1 cellular context compared by ENCODE assay signal in genomic region chr22:46293591-46294260, GRCh38.
TF ChIP-seq lines count a peak whose summit lies in the region.

No MANE protein-coding gene starts in this region.

TF ChIP-seq in HepG2, 621 proteins besides CTCF, POLR2A, EP300 and RAD21:
- TF ChIP-seq MBD4 (IDR thresholded peaks at IDR 0.05; ENCODE audit: borderline replicate concordance, low read length) (no peak), ZNF136 (CRISPR knock-in tag; IDR thresholded peaks at IDR 0.05; ENCODE audit: low read depth) (no peak), DR1 (CRISPR knock-in tag; IDR thresholded peaks at IDR 0.05) (no peak), TCF7L2 (IDR thresholded peaks at IDR 0.05; ENCODE audit: low read depth, low read length) (no peak), RNF2 (conservative IDR thresholded peaks at IDR 0.05; ENCODE audit: low read depth) (no peak), MAFK (conservative IDR thresholded peaks at IDR 0.05 in 1 of 2, IDR thresholded peaks at IDR 0.05 in 1 of 2; ENCODE audit: low read length in 2 of 2) (0 out of 4 replicates have a peak, but pooled peaks of 1 of the 2 experiments have one; percentile 8), AGO2 (optimal IDR thresholded peaks at IDR 0.05; ENCODE audit: low read depth, low read length) (peak; percentile 65), ZNF713 (CRISPR knock-in tag; IDR thresholded peaks at IDR 0.05) (no peak), ZNF253 (CRISPR knock-in tag; IDR thresholded peaks at IDR 0.05; ENCODE audit: borderline replicate concordance) (no peak), PHB2 (IDR thresholded peaks at IDR 0.05; ENCODE audit: partially characterized antibody) (no peak), ZSCAN21 (CRISPR knock-in tag; IDR thresholded peaks at IDR 0.05; ENCODE audit: borderline replicate concordance) (no peak), ZNF431 (CRISPR knock-in tag; IDR thresholded peaks at IDR 0.05; ENCODE audit: borderline replicate concordance, low read depth) (no peak), BCLAF1 (IDR thresholded peaks at IDR 0.05) (no peak), HMGA1 (CRISPR knock-in tag; conservative IDR thresholded peaks at IDR 0.05) (no peak)
